ENCODE assay signal across 1 cellular context in the genomic region with DNA sequence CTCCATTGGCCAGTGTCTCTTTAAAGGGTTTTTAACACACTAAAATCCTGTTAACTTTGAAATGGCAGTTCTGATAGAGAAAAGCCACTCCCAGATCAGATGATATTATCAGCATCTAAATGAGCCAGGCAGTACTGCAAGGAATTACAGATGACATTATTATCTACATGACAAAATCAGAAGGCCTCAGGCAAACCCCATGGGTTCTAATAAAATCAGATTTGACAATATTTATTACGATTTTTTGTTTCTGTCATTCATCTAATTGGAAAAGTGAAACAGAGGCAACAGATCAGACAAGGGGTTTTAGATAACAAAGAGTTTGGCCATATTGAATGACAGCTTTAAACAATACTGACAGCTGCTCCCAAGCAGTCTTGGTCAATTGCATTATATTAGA.
TF ChIP-seq lines count a peak whose summit lies in the region.

No MANE protein-coding gene starts in this region.

TF ChIP-seq in SK-N-SH, 30 proteins besides CTCF, POLR2A, EP300 and RAD21 (continued from another document):
- TF ChIP-seq TAF1 (IDR thresholded peaks at IDR 0.05; ENCODE audit: borderline replicate concordance, low read depth, low read length) (no peak), GABPA (IDR thresholded peaks at IDR 0.05; ENCODE audit: low read depth) (no peak)
